Comparison of ENCODE assay signal across 10 cellular contexts in the genomic region with DNA sequence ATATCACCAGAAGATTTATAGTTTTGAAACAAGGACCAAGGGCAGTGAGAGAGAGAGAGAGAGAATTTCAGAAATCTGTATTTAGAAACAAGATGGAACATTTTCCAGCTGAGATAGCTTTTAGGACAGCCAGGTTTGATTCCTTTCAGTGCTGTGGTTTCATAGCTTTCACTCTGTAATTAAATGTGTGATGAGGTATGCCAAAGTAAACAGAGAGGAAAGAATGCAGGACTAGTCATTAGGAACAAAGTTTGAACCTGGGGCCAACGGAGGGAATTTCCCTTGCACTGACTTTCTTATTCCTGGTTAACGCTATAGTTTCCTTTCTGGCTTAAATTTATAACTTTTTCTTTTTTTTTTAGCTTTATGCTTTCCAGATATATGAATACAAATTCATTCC. TPM values are rescaled to one million over a fixed set of nuclear protein-coding genes. Genes with fewer than 3 reads are reported as not detected.
DNase-seq lines count a peak whose midpoint lies in the region; ATAC-seq and TF ChIP-seq lines count a peak whose summit lies in the region.
"Had no signal": no experiment of that assay in that cellular context is flagged by ENCODE, and none has a peak within 500 bp of the region (broad histone marks: within the 10 kb centered on the region; RNA-seq: fewer than 3 reads in every experiment).

No MANE protein-coding gene starts in this region.

- H3K4me1 ChIP-seq in PC-9 (replicated peaks; ENCODE audit: insufficient read depth), result peaks cover 43% of the 10 kb centered on the region

- no peaks in the 10 kb centered on the region for H3K9me2 ChIP-seq in PC-9 (ENCODE audit: insufficient read depth)

- H4K20me1 ChIP-seq in PC-9 (ENCODE audit: insufficient read depth), result no peaks in the 10 kb centered on the region

- no peaks in the 10 kb centered on the region for H3K27me3 ChIP-seq in PC-9 (ENCODE audit: insufficient read depth, low read depth)

- no peaks in the 10 kb centered on the region for H3K36me3 ChIP-seq in PC-9 (ENCODE audit: low read depth)

- DNase-seq in NCI-H1092 treated with DMSO at 0.1 percent for 48 hours (lab: John Stamatoyannopoulos, UW) (peak; percentile 5), NCI-H1092 (lab: John Stamatoyannopoulos, UW) (no peak), PC-9 (peak; percentile 56 to 95), fibroblast of the aortic adventitia (ENCODE audit: low read depth) (peak; percentile 81), sciatic nerve (ENCODE audit: low spot score) (no peak)
- no peak for DNase-seq in NK-92 treated with Interleukin-12 subunit alpha and Interleukin-12 subunit beta, amount 100 ng/mL, for 24 hours (lab: John Stamatoyannopoulos, UW)
- DNase-seq: stimulated activated CD4-positive, alpha-beta T cell treated with anti-CD3 and anti-CD28 coated beads, Interleukin-15, amount 100 ng/mL, for 24 hours had no signal

- H3F3A ChIP-seq in PC-9 (ENCODE audit: insufficient read depth, low read depth), result peaks cover 34% of the 10 kb centered on the region

- intact Hi-C loops in PC-9 (cut with micrococcal nuclease; ENCODE audit: unreplicated experiment), result loop anchor here (1.0 to 2.0 kb wide), 2 partner anchors 10 to 109 kb away; a partner anchor contains a TSS
- intact Hi-C loops in sciatic nerve (cut with DNase I), result loop anchor here (5.0 kb wide), 1 partner anchor 630 kb away; no protein-coding TSS in a partner anchor

- TF ChIP-seq CTCF in PC-9 (conservative IDR thresholded peaks at IDR 0.05) (no peak), fibroblast of the aortic adventitia (IDR thresholded peaks at IDR 0.05; ENCODE audit: insufficient read depth, low read length) (no peak)

- H3K79me2 ChIP-seq in PC-9 (ENCODE audit: low read depth), result no peaks in the 10 kb centered on the region

- peak overlapping the region; percentile 68 for H3K27ac ChIP-seq in PC-9
- H3K27ac ChIP-seq: SK-N-MC had no signal

- no peak overlapping the region for H3K4me3 ChIP-seq in PC-9
- no peak overlapping the region for H3K4me3 ChIP-seq in fibroblast of the aortic adventitia (ENCODE audit: low read depth, low read length)
- H3K4me3 ChIP-seq: SK-N-MC had no signal

- H2AFZ ChIP-seq in PC-9, result no peak overlapping the region

- no TSS peak for BruUV-seq in PC-9 (replicated peaks; lab: Mats Ljungman, UMichigan)

- POLR2A ChIA-PET in PC-9 (lab: Charles Lee; ENCODE audit: unreplicated experiment), result interaction anchor here (0.5 to 0.7 kb wide), 4 partner anchors 9 to 102 kb away, joined by 3 to 10 read pairs (median 7); a partner anchor contains a TSS

- H3K9me3 ChIP-seq in PC-9 (ENCODE audit: insufficient read depth, low read depth), result no peaks in the 10 kb centered on the region

- ATAC-seq in sciatic nerve (peak; percentile 95), GM21576 (IDR thresholded peaks at IDR 0.05; ENCODE audit: unreplicated experiment) (no peak), GM18861 (IDR thresholded peaks at IDR 0.05; ENCODE audit: unreplicated experiment) (no peak)

- peak overlapping the region; percentile 50 for H3K4me2 ChIP-seq in PC-9

- CTCF ChIA-PET in PC-9 (lab: Charles Lee), result interaction anchor here (0.7 to 0.9 kb wide), 3 partner anchors 62 to 380 kb away, joined by 3 to 4 read pairs (median 4); a partner anchor contains a TSS

RNA-seq across cellular contexts. Expression of a gene that starts 10.0 kb away (rescaled TPM):
- total RNA-seq in PC-9 (2021) (2.2 and 4.3 TPM in 2 replicates), fibroblast of the aortic adventitia (ENCODE audit: low replicate concordance) (5.1 and 5.6 TPM in 2 replicates), sciatic nerve (10.4 TPM)

Comparison
In these comparisons a context has a peak if more than half of its experiments do, and no peak if none do; other contexts are left out.
1. DNase-seq: peak in NCI-H1092 treated with DMSO at 0.1 percent for 48 hours (single experiment), PC-9 (2 of 2) and fibroblast of the aortic adventitia (single experiment); none in NCI-H1092 (single experiment), sciatic nerve (single experiment) and NK-92 treated with Interleukin-12 subunit alpha and Interleukin-12 subunit beta, amount 100 ng/mL, for 24 hours (single experiment).